In the genomic region with DNA sequence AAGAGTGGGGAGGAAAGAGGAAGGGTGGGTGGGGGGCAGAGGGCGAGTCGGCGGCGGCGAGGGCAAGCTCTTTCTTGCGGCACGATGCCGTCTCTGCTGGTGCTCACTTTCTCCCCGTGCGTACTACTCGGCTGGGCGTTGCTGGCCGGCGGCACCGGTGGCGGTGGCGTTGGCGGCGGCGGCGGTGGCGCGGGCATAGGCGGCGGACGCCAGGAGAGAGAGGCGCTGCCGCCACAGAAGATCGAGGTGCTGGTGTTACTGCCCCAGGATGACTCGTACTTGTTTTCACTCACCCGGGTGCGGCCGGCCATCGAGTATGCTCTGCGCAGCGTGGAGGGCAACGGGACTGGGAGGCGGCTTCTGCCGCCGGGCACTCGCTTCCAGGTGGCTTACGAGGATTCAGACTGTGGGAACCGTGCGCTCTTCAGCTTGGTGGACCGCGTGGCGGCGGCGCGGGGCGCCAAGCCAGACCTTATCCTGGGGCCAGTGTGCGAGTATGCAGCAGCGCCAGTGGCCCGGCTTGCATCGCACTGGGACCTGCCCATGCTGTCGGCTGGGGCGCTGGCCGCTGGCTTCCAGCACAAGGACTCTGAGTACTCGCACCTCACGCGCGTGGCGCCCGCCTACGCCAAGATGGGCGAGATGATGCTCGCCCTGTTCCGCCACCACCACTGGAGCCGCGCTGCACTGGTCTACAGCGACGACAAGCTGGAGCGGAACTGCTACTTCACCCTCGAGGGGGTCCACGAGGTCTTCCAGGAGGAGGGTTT, we compare ENCODE assay signal across 8 cellular contexts. TPM values are rescaled to one million over a fixed set of nuclear protein-coding genes. Genes with fewer than 3 reads are reported as not detected.
DNase-seq lines count a peak whose midpoint lies in the region; ATAC-seq and TF ChIP-seq lines count a peak whose summit lies in the region.

No MANE protein-coding gene starts in this region.

- no peaks in the 10 kb centered on the region for H3K9me3 Mint-ChIP-seq in HFFc6
- H3K9me3 Mint-ChIP-seq in activated naive CD8-positive, alpha-beta T cell treated with anti-CD3 and anti-CD28 coated beads, Interleukin-2, amount 10 ng/mL, durations not matched to agents 7 days and 5 days, result no peaks in the 10 kb centered on the region
- no peaks in the 10 kb centered on the region for H3K9me3 Mint-ChIP-seq in stimulated activated naive B cell treated with anti-CD40 and anti-IgM and Interleukin-4, amounts not matched to agents 10 μg/mL and 1 μg/mL and 100 μg/mL, for 72 hours

- peaks cover 47% of the 10 kb centered on the region for H3K4me1 Mint-ChIP-seq in HFFc6 (ENCODE audit: low read depth)
- H3K4me1 Mint-ChIP-seq in activated naive CD8-positive, alpha-beta T cell treated with anti-CD3 and anti-CD28 coated beads, Interleukin-2, amount 10 ng/mL, durations not matched to agents 7 days and 5 days, result peaks cover 21% of the 10 kb centered on the region
- peaks cover 25 to 47% of the 10 kb centered on the region in 2 donors for H3K4me1 Mint-ChIP-seq in stimulated activated naive B cell treated with anti-CD40 and anti-IgM and Interleukin-4, amounts not matched to agents 10 μg/mL and 1 μg/mL and 100 μg/mL, for 72 hours

- TF ChIP-seq POLR2A in GM18505 (IDR thresholded peaks at IDR 0.05; ENCODE audit: borderline replicate concordance, extremely low read depth, insufficient read depth, insufficient read length), result no peak

- H4K20me1 ChIP-seq in Karpas-422 (ENCODE audit: insufficient read depth, low read depth, low read length), result no peaks in the 10 kb centered on the region

- no peak overlapping the region for H3K4me2 ChIP-seq in Karpas-422 (ENCODE audit: low read depth, low read length, poor library complexity, severe bottlenecking)

- peaks cover 90% of the 10 kb centered on the region for H3K27me3 ChIP-seq in iPS-20b (ENCODE audit: insufficient read depth, low read length)
- no peaks in the 10 kb centered on the region for H3K27me3 ChIP-seq in Karpas-422 (ENCODE audit: low read length)

- H3K4me3 Mint-ChIP-seq in HFFc6, result peak overlapping the region; percentile 94
- peak overlapping the region; percentile 51 for H3K4me3 Mint-ChIP-seq in activated naive CD8-positive, alpha-beta T cell treated with anti-CD3 and anti-CD28 coated beads, Interleukin-2, amount 10 ng/mL, durations not matched to agents 7 days and 5 days
- H3K4me3 Mint-ChIP-seq in stimulated activated naive B cell treated with anti-CD40 and anti-IgM and Interleukin-4, amounts not matched to agents 10 μg/mL and 1 μg/mL and 100 μg/mL, for 72 hours, result peak overlapping the region; percentile 59 to 76

- TF ChIP-seq CTCF in HFFc6 (IDR thresholded peaks at IDR 0.05), result no peak

- H3K4me1 ChIP-seq in iPS-20b (ENCODE audit: insufficient read depth, low read length) (peaks cover 11% of the 10 kb centered on the region; the same call in 1 of the 2 replicates), Karpas-422 (ENCODE audit: low read length) (no peaks in the 10 kb centered on the region)

- H3K9me3 ChIP-seq in iPS-20b (ENCODE audit: insufficient read depth, low read depth, low read length) (peaks cover 3% of the 10 kb centered on the region; the same call in 1 of the 2 replicates), Karpas-422 (ENCODE audit: low read length) (no peaks in the 10 kb centered on the region)

- no peak overlapping the region for H2AFZ ChIP-seq in Karpas-422 (ENCODE audit: low read length)

- peak overlapping the region; percentile 58; the same call in 1 of the 2 replicates for H3K4me3 ChIP-seq in iPS-20b (ENCODE audit: low read length)
- H3K4me3 ChIP-seq in Karpas-422 (ENCODE audit: low read length), result no peak overlapping the region

- POLR2A ChIA-PET in activated naive CD8-positive, alpha-beta T cell treated with anti-CD3 and anti-CD28 coated beads, Interleukin-2, amount 10 ng/mL, durations not matched to agents 7 days and 5 days (lab: Charles Lee), result no interaction called here

- H3K27ac ChIP-seq in iPS-20b (ENCODE audit: low read length), result no peak overlapping the region
- H3K27ac ChIP-seq in Karpas-422 (ENCODE audit: low read length), result no peak overlapping the region

- peaks cover under 1% of the 10 kb centered on the region for H3K36me3 Mint-ChIP-seq in HFFc6 (ENCODE audit: low read depth)
- H3K36me3 Mint-ChIP-seq in activated naive CD8-positive, alpha-beta T cell treated with anti-CD3 and anti-CD28 coated beads, Interleukin-2, amount 10 ng/mL, durations not matched to agents 7 days and 5 days, result peaks cover 3% of the 10 kb centered on the region
- no peaks in the 10 kb centered on the region for H3K36me3 Mint-ChIP-seq in stimulated activated naive B cell treated with anti-CD40 and anti-IgM and Interleukin-4, amounts not matched to agents 10 μg/mL and 1 μg/mL and 100 μg/mL, for 72 hours

- H3K9me2 ChIP-seq in Karpas-422 (replicated peaks; ENCODE audit: insufficient read depth, low read length), result no peaks in the 10 kb centered on the region

- peak overlapping the region; percentile 95 for H3K27ac Mint-ChIP-seq in HFFc6
- no peak overlapping the region for H3K27ac Mint-ChIP-seq in activated naive CD8-positive, alpha-beta T cell treated with anti-CD3 and anti-CD28 coated beads, Interleukin-2, amount 10 ng/mL, durations not matched to agents 7 days and 5 days
- H3K27ac Mint-ChIP-seq in stimulated activated naive B cell treated with anti-CD40 and anti-IgM and Interleukin-4, amounts not matched to agents 10 μg/mL and 1 μg/mL and 100 μg/mL, for 72 hours, result peak overlapping the region; percentile 89

- H3K9ac ChIP-seq in iPS-20b (ENCODE audit: low read depth, low read length) (no peak overlapping the region), Karpas-422 (ENCODE audit: low read length) (no peak overlapping the region)

- no peaks in the 10 kb centered on the region for H3K36me3 ChIP-seq in iPS-20b (ENCODE audit: insufficient read depth, low read depth, low read length)
- no peaks in the 10 kb centered on the region for H3K36me3 ChIP-seq in Karpas-422 (ENCODE audit: insufficient read depth, low read length)

- no peaks in the 10 kb centered on the region for H3K79me2 ChIP-seq in Karpas-422 (ENCODE audit: low read length)

- no peak for ATAC-seq in activated naive CD8-positive, alpha-beta T cell treated with anti-CD3 and anti-CD28 coated beads, Interleukin-2, amount 10 ng/mL, durations not matched to agents 7 days and 5 days (ENCODE audit: low read depth)
- ATAC-seq in stimulated activated naive B cell treated with anti-CD40 and anti-IgM and Interleukin-4, amounts not matched to agents 10 μg/mL and 1 μg/mL and 100 μg/mL, for 72 hours (replicated peaks), result no peak
- no peak for ATAC-seq in GM18505 (IDR thresholded peaks at IDR 0.05; ENCODE audit: unreplicated experiment)

- H3K27me3 Mint-ChIP-seq in HFFc6 (ENCODE audit: insufficient read depth), result peaks cover 4% of the 10 kb centered on the region
- peaks cover 74% of the 10 kb centered on the region for H3K27me3 Mint-ChIP-seq in activated naive CD8-positive, alpha-beta T cell treated with anti-CD3 and anti-CD28 coated beads, Interleukin-2, amount 10 ng/mL, durations not matched to agents 7 days and 5 days
- peaks cover 59 to 76% of the 10 kb centered on the region in 2 donors for H3K27me3 Mint-ChIP-seq in stimulated activated naive B cell treated with anti-CD40 and anti-IgM and Interleukin-4, amounts not matched to agents 10 μg/mL and 1 μg/mL and 100 μg/mL, for 72 hours

- DNase-seq in HFFc6 (peak; percentile 48), DMS79 (lab: John Stamatoyannopoulos, UW) (no peak), Karpas-422 (no peak), MV-4-11 (lab: John Stamatoyannopoulos, UW) (no peak)
- peak; percentile 39 for DNase-seq in activated naive CD8-positive, alpha-beta T cell treated with anti-CD3 and anti-CD28 coated beads, Interleukin-2, amount 10 ng/mL, durations not matched to agents 7 days and 5 days
- no peak for DNase-seq in stimulated activated naive B cell treated with anti-CD40 and anti-IgM and Interleukin-4, amounts not matched to agents 10 μg/mL and 1 μg/mL and 100 μg/mL, for 72 hours

RNA-seq across cellular contexts. Expression of a gene that starts 0.8 kb away (rescaled TPM):
- 10 to 100 TPM; 23.8 to 56.3 (median 25.5) TPM for total RNA-seq in HFFc6 (2021; fragmentation: NEBNext Ultra II Directional; extraction: Animal tissue kit (Norgen Biotek cat#: 25700))
- total RNA-seq in activated naive CD8-positive, alpha-beta T cell treated with anti-CD3 and anti-CD28 coated beads, Interleukin-2, amount 10 ng/mL, durations not matched to agents 7 days and 5 days, result under 1 TPM in 1 of 2 experiments, not detected in 1; 0.17 TPM
- 0.11 and 1.2 TPM in 2 replicates for total RNA-seq in Karpas-422 (2014; rRNA removed; shearing (Covaris generic); ENCODE audit: low replicate concordance)

Comparison
In these comparisons a context has a peak if more than half of its experiments do, and no peak if none do; other contexts are left out.
1. DNase-seq: peak in HFFc6 (single experiment) and activated naive CD8-positive, alpha-beta T cell treated with anti-CD3 and anti-CD28 coated beads, Interleukin-2, amount 10 ng/mL, durations not matched to agents 7 days and 5 days (single experiment); none in stimulated activated naive B cell treated with anti-CD40 and anti-IgM and Interleukin-4, amounts not matched to agents 10 μg/mL and 1 μg/mL and 100 μg/mL, for 72 hours (single experiment), DMS79 (single experiment), Karpas-422 (single experiment) and MV-4-11 (single experiment).
2. RNA of a gene that starts 0.8 kb away (total RNA-seq): 23.8 to 56.3 TPM in HFFc6; 0.17 TPM in activated naive CD8-positive, alpha-beta T cell treated with anti-CD3 and anti-CD28 coated beads, Interleukin-2, amount 10 ng/mL, durations not matched to agents 7 days and 5 days and 0.11 to 1.2 TPM in Karpas-422; every median in the first group is over 10 times any median in the second.
3. Peak in every context shown above with its lines, with median percentiles within 50 percentile points of each other: H3K4me3 Mint-ChIP-seq.